8 cellular contexts compared by ENCODE assay signal in genomic region chr10:42523098-42523497, GRCh38.
"Had no signal": no experiment of that assay in that cellular context is flagged by ENCODE, and none has a peak within 500 bp of the region (broad histone marks: within the 10 kb centered on the region; RNA-seq: fewer than 3 reads in every experiment).

No MANE protein-coding gene starts in this region.

- H3K4me2 ChIP-seq: KMS-11 had no signal

- H3K27ac Mint-ChIP-seq: HFFc6 had no signal

- H3K4me3 Mint-ChIP-seq: HFFc6 had no signal

- H3K27ac ChIP-seq: GM23248, KMS-11 had no signal

- H3K4me3 ChIP-seq: GM23248, HAP-1 had no signal

- DNase-seq: GM23248, GOT3, H7, HFFc6, KBM-7 had no signal

- H3K9ac ChIP-seq: GM23248, KMS-11 had no signal

- H2AFZ ChIP-seq: GM23248 had no signal

- ATAC-seq: HCT116 had no signal

- H3K4me1 ChIP-seq: HAP-1 had no signal
